2 cellular contexts compared by ENCODE assay signal in the genomic region with DNA sequence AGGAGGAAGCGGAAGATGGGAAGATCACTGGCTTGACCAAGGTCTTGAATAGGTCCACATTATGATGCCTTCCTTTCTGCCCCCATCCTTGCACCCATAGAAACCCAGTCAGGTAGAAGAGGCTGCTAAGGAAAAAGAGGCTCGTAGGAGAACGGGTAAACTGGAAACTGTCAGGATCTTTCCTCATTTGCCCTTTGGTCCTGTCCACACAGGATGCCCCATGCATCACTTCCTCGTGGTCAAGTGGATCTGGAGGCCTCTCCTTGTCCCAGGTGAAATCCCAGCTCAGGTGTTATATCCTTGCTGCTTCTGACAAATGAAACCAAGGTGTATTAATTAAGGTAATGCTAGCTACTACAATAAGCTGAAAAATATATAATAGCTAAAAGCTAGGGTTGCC.
A peak's percentile ranks its signal among the peaks of the same experiment; 100 is the strongest.
TF ChIP-seq lines count a peak whose summit lies in the region.

No MANE protein-coding gene starts in this region.

TF ChIP-seq in liver, 16 proteins besides CTCF, POLR2A, EP300 and RAD21 (continued from another document):
- TF ChIP-seq HNF4G (IDR thresholded peaks at IDR 0.05) (peak; percentile 81), EGR1 (IDR thresholded peaks at IDR 0.05; ENCODE audit: low read depth in 2 of 2) (no peak), FOXA1 (IDR thresholded peaks at IDR 0.05) (no peak), GABPA (IDR thresholded peaks at IDR 0.05 in 1 of 2, conservative IDR thresholded peaks at IDR 0.05 in 1 of 2) (peak in 1 of 2 donors; percentile 18), YY1 (IDR thresholded peaks at IDR 0.05) (no peak), TAF1 (conservative IDR thresholded peaks at IDR 0.05) (no peak), JUND (IDR thresholded peaks at IDR 0.05) (peak in 1 of 2 donors; percentile 58)
- TF ChIP-seq, protein P1, sequence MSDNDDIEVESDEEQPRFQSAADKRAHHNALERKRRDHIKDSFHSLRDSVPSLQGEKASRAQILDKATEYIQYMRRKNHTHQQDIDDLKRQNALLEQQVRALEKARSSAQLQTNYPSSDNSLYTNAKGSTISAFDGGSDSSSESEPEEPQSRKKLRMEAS (IDR thresholded peaks at IDR 0.05): no peak
- TF ChIP-seq, protein P2, sequence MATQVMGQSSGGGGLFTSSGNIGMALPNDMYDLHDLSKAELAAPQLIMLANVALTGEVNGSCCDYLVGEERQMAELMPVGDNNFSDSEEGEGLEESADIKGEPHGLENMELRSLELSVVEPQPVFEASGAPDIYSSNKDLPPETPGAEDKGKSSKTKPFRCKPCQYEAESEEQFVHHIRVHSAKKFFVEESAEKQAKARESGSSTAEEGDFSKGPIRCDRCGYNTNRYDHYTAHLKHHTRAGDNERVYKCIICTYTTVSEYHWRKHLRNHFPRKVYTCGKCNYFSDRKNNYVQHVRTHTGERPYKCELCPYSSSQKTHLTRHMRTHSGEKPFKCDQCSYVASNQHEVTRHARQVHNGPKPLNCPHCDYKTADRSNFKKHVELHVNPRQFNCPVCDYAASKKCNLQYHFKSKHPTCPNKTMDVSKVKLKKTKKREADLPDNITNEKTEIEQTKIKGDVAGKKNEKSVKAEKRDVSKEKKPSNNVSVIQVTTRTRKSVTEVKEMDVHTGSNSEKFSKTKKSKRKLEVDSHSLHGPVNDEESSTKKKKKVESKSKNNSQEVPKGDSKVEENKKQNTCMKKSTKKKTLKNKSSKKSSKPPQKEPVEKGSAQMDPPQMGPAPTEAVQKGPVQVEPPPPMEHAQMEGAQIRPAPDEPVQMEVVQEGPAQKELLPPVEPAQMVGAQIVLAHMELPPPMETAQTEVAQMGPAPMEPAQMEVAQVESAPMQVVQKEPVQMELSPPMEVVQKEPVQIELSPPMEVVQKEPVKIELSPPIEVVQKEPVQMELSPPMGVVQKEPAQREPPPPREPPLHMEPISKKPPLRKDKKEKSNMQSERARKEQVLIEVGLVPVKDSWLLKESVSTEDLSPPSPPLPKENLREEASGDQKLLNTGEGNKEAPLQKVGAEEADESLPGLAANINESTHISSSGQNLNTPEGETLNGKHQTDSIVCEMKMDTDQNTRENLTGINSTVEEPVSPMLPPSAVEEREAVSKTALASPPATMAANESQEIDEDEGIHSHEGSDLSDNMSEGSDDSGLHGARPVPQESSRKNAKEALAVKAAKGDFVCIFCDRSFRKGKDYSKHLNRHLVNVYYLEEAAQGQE (IDR thresholded peaks at IDR 0.05): no peak

TF ChIP-seq in HepG2, 621 proteins besides CTCF, POLR2A, EP300 and RAD21 (continued from another document):
- TF ChIP-seq, protein P3, sequence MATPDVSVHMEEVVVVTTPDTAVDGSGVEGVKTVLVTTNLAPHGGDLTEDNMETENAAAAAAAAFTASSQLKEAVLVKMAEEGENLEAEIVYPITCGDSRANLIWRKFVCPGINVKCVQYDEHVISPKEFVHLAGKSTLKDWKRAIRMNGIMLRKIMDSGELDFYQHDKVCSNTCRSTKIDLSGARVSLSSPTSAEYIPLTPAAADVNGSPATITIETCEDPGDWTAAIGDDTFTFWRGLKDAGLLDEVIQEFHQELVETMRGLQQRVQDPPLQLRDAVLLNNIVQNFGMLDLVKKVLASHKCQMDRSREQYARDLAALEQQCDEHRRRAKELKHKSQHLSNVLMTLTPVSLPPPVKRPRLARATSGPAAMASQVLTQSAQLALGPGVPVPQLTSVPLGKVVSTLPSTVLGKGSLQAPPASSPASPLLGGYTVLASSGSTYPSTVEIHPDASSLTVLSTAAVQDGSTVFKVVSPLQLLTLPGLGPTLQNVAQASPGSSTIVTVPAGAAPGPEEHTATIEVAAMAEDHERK (CRISPR knock-in tag; IDR thresholded peaks at IDR 0.05; ENCODE audit: low read depth): no peak
- TF ChIP-seq SALL2 (CRISPR knock-in tag; IDR thresholded peaks at IDR 0.05): no peak
- no peak for TF ChIP-seq PHF5A (CRISPR knock-in tag; IDR thresholded peaks at IDR 0.05; ENCODE audit: low read depth, unreplicated experiment)
- no peak for TF ChIP-seq ZNF136 (CRISPR knock-in tag; IDR thresholded peaks at IDR 0.05; ENCODE audit: low read depth)
